9 cellular contexts compared by ENCODE assay signal in genomic region chr13:67134322-67135129, GRCh38.
DNase-seq lines count a peak whose midpoint lies in the region; ATAC-seq and TF ChIP-seq lines count a peak whose summit lies in the region.
"Had no signal": no experiment of that assay in that cellular context is flagged by ENCODE, and none has a peak within 500 bp of the region (broad histone marks: within the 10 kb centered on the region; RNA-seq: fewer than 3 reads in every experiment).

No MANE protein-coding gene starts in this region.

- H3K27me3 Mint-ChIP-seq in T-helper 2 cell treated with Interferon-gamma antibody and Interleukin-4, amounts not matched to agents 5 μg/mL and 100 μg/mL, for 36 hours (ENCODE audit: low read depth) = no peaks in the 10 kb centered on the region
- H3K27me3 Mint-ChIP-seq: activated naive CD8-positive, alpha-beta T cell had no signal

- peak; percentile 84 for ATAC-seq in SK-N-SH treated with all-trans-retinoic acid at 6 μM for 48 hours
- ATAC-seq in right cardiac atrium = peak; percentile 16 to 53
- no peak for ATAC-seq in HG03457 (IDR thresholded peaks at IDR 0.05; ENCODE audit: unreplicated experiment)

- peaks cover 2% of the 10 kb centered on the region for H3K4me1 ChIP-seq in right cardiac atrium (ENCODE audit: control insufficient read depth, insufficient read depth, low read length)

- H3K27me3 ChIP-seq in right cardiac atrium (ENCODE audit: control insufficient read depth, insufficient read depth) = no peaks in the 10 kb centered on the region

- intact Hi-C loops in right cardiac atrium (cut with DNase I) = loop anchor here in 1 of 4 donors (10.0 kb wide), 1 partner anchor 60 kb away; no protein-coding TSS in a partner anchor

- DNase-seq in T-helper 2 cell treated with Interferon-gamma antibody and Interleukin-4, amounts not matched to agents 5 μg/mL and 100 μg/mL, for 36 hours (ENCODE audit: low spot score) = no peak
- DNase-seq in T-helper 2 cell = no peak
- no peak for DNase-seq in right cardiac atrium
- no peak for DNase-seq in GM19238 (ENCODE audit: insufficient read length, low spot score)
- DNase-seq in SW 1271 (lab: John Stamatoyannopoulos, UW) = no peak

- peak overlapping the region; percentile 56 for H3K4me3 ChIP-seq in right cardiac atrium (ENCODE audit: low read length)

- H3K27ac ChIP-seq in right cardiac atrium (ENCODE audit: low read length) (peak overlapping the region; percentile 72), temporal lobe (ENCODE audit: low read depth, low read length) (peak overlapping the region; percentile 65)

- peak overlapping the region; percentile 54 for H3K4me3 Mint-ChIP-seq in T-helper 2 cell treated with Interferon-gamma antibody and Interleukin-4, amounts not matched to agents 5 μg/mL and 100 μg/mL, for 36 hours
- H3K4me3 Mint-ChIP-seq: activated naive CD8-positive, alpha-beta T cell had no signal

- no peaks in the 10 kb centered on the region for H3K36me3 Mint-ChIP-seq in T-helper 2 cell treated with Interferon-gamma antibody and Interleukin-4, amounts not matched to agents 5 μg/mL and 100 μg/mL, for 36 hours (ENCODE audit: low read depth)
- H3K36me3 Mint-ChIP-seq: activated naive CD8-positive, alpha-beta T cell had no signal

- WGBS in right cardiac atrium = 15% methylated on average over 7 of the region's 7 CpGs

- H3K27ac Mint-ChIP-seq in T-helper 2 cell treated with Interferon-gamma antibody and Interleukin-4, amounts not matched to agents 5 μg/mL and 100 μg/mL, for 36 hours = no peak overlapping the region
- H3K27ac Mint-ChIP-seq: activated naive CD8-positive, alpha-beta T cell had no signal

- no peaks in the 10 kb centered on the region for H3K9me3 Mint-ChIP-seq in T-helper 2 cell treated with Interferon-gamma antibody and Interleukin-4, amounts not matched to agents 5 μg/mL and 100 μg/mL, for 36 hours

- H3K9me3 ChIP-seq in right cardiac atrium (ENCODE audit: control insufficient read depth, low read length) = no peaks in the 10 kb centered on the region

- no peaks in the 10 kb centered on the region for H3K4me1 Mint-ChIP-seq in T-helper 2 cell treated with Interferon-gamma antibody and Interleukin-4, amounts not matched to agents 5 μg/mL and 100 μg/mL, for 36 hours (ENCODE audit: low read depth)

TF ChIP-seq in SK-N-SH treated with all-trans-retinoic acid at 6 μM for 48 hours, 23 proteins besides CTCF, POLR2A, EP300 and RAD21:
- TF ChIP-seq ISL1 (CRISPR knock-in tag; IDR thresholded peaks at IDR 0.05) = peak; percentile 53
- TF ChIP-seq TCF4 (CRISPR knock-in tag; IDR thresholded peaks at IDR 0.05; ENCODE audit: borderline replicate concordance) = no peak
TF ChIP-seq in SK-N-SH treated with all-trans-retinoic acid at 6 μM for 48 hours: peak in this region for 1.
